3 cellular contexts compared by ENCODE assay signal in the genomic region with DNA sequence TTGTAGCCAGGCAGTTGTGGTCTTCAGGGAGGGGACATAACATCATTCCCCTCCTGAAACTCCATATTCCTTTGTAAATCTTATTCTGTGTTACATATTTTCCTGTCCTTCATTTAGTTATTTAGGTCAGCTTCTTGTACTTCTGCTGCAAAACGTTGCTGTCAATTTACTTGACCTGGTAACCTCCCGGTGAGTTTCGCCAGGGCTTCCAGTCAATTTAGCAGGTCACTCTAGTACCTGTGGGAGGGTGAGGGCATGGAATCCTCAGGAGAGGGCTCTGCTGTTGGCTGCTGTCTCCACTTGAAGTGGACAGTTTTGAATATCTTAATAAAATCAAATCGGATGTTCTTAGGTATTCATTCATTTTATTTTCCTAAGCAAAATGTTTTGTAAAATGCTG.
TF ChIP-seq lines count a peak whose summit lies in the region.

No MANE protein-coding gene starts in this region.

TF ChIP-seq in A549, 52 proteins besides CTCF, POLR2A, EP300 and RAD21:
- TF ChIP-seq, protein P1, sequence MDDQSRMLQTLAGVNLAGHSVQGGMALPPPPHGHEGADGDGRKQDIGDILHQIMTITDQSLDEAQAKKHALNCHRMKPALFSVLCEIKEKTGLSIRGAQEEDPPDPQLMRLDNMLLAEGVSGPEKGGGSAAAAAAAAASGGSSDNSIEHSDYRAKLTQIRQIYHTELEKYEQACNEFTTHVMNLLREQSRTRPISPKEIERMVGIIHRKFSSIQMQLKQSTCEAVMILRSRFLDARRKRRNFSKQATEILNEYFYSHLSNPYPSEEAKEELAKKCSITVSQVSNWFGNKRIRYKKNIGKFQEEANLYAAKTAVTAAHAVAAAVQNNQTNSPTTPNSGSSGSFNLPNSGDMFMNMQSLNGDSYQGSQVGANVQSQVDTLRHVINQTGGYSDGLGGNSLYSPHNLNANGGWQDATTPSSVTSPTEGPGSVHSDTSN (IDR thresholded peaks at IDR 0.05), result no peak
- TF ChIP-seq, protein P2, sequence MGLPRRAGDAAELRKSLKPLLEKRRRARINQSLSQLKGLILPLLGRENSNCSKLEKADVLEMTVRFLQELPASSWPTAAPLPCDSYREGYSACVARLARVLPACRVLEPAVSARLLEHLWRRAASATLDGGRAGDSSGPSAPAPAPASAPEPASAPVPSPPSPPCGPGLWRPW (IDR thresholded peaks at IDR 0.05), result no peak
- TF ChIP-seq RARB (CRISPR knock-in tag; IDR thresholded peaks at IDR 0.05), result no peak

TF ChIP-seq in IMR-90, 13 proteins besides CTCF, POLR2A, EP300 and RAD21:
- TF ChIP-seq RCOR1 (IDR thresholded peaks at IDR 0.05; ENCODE audit: insufficient replicate concordance, low read length), result no peak
- TF ChIP-seq, protein P3, sequence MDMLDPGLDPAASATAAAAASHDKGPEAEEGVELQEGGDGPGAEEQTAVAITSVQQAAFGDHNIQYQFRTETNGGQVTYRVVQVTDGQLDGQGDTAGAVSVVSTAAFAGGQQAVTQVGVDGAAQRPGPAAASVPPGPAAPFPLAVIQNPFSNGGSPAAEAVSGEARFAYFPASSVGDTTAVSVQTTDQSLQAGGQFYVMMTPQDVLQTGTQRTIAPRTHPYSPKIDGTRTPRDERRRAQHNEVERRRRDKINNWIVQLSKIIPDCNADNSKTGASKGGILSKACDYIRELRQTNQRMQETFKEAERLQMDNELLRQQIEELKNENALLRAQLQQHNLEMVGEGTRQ (IDR thresholded peaks at IDR 0.05; ENCODE audit: low read depth, low read length), result no peak
- TF ChIP-seq RFX5 (IDR thresholded peaks at IDR 0.05; ENCODE audit: low read depth, low read length), result no peak
- no peak for TF ChIP-seq CEBPB (IDR thresholded peaks at IDR 0.05; ENCODE audit: low read depth, low read length)
TF ChIP-seq in IMR-90: peak in this region for 0.

TF ChIP-seq in HepG2, 621 proteins besides CTCF, POLR2A, EP300 and RAD21:
- TF ChIP-seq YEATS4 (CRISPR knock-in tag; IDR thresholded peaks at IDR 0.05; ENCODE audit: borderline replicate concordance) (no peak), AKAP8 (CRISPR knock-in tag; IDR thresholded peaks at IDR 0.05) (0 out of 2 replicates have a peak, but pooled peaks have one; percentile 18), RBM22 (optimal IDR thresholded peaks at IDR 0.05; ENCODE audit: low read length) (peak; percentile 10), MTF2 (CRISPR knock-in tag; IDR thresholded peaks at IDR 0.05; ENCODE audit: borderline replicate concordance) (no peak), SSRP1 (CRISPR knock-in tag; IDR thresholded peaks at IDR 0.05) (no peak)
- TF ChIP-seq, protein P4, sequence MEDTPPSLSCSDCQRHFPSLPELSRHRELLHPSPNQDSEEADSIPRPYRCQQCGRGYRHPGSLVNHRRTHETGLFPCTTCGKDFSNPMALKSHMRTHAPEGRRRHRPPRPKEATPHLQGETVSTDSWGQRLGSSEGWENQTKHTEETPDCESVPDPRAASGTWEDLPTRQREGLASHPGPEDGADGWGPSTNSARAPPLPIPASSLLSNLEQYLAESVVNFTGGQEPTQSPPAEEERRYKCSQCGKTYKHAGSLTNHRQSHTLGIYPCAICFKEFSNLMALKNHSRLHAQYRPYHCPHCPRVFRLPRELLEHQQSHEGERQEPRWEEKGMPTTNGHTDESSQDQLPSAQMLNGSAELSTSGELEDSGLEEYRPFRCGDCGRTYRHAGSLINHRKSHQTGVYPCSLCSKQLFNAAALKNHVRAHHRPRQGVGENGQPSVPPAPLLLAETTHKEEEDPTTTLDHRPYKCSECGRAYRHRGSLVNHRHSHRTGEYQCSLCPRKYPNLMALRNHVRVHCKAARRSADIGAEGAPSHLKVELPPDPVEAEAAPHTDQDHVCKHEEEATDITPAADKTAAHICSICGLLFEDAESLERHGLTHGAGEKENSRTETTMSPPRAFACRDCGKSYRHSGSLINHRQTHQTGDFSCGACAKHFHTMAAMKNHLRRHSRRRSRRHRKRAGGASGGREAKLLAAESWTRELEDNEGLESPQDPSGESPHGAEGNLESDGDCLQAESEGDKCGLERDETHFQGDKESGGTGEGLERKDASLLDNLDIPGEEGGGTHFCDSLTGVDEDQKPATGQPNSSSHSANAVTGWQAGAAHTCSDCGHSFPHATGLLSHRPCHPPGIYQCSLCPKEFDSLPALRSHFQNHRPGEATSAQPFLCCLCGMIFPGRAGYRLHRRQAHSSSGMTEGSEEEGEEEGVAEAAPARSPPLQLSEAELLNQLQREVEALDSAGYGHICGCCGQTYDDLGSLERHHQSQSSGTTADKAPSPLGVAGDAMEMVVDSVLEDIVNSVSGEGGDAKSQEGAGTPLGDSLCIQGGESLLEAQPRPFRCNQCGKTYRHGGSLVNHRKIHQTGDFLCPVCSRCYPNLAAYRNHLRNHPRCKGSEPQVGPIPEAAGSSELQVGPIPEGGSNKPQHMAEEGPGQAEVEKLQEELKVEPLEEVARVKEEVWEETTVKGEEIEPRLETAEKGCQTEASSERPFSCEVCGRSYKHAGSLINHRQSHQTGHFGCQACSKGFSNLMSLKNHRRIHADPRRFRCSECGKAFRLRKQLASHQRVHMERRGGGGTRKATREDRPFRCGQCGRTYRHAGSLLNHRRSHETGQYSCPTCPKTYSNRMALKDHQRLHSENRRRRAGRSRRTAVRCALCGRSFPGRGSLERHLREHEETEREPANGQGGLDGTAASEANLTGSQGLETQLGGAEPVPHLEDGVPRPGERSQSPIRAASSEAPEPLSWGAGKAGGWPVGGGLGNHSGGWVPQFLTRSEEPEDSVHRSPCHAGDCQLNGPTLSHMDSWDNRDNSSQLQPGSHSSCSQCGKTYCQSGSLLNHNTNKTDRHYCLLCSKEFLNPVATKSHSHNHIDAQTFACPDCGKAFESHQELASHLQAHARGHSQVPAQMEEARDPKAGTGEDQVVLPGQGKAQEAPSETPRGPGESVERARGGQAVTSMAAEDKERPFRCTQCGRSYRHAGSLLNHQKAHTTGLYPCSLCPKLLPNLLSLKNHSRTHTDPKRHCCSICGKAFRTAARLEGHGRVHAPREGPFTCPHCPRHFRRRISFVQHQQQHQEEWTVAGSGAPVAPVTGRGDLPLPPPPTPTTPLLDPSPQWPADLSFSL (CRISPR knock-in tag; IDR thresholded peaks at IDR 0.05), result no peak
